1 cellular context compared by ENCODE assay signal in the genomic region with DNA sequence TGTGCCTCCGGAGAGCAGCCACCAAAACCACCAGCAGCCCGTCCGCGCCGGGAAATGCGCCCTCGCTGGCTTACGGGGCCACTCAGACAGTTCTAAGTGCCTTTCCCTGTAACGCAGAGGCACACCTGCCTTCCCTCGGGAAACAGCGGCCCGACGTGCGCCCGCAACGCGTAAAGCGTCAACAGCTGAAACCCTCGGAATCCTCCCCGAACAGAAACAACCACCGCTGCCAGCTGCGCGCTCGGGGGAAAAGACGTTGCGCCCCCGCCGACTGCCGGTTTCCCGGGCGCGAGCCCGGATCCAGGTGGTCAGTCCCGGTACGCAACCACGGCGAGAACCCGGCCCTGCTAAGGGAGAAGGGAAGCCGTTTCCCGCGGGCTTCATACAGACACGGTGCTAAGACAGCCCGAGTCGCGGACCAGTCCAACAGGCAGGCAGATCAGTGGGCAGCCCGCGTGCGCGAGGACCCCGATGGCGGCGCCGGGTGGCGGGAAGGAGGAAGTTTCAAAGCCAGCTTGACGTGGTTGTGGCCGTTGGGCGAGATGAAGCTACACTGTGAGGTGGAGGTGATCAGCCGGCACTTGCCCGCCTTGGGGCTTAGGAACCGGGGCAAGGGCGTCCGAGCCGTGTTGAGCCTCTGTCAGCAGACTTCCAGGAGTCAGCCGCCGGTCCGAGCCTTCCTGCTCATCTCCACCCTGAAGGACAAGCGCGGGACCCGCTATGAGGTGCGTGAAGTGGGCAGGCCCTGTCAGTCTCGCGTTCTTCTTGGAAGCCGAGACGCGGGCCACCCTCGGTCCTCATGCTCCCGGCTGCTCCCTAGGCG.
TF ChIP-seq lines count a peak whose summit lies in the region.

A gene with protein sequence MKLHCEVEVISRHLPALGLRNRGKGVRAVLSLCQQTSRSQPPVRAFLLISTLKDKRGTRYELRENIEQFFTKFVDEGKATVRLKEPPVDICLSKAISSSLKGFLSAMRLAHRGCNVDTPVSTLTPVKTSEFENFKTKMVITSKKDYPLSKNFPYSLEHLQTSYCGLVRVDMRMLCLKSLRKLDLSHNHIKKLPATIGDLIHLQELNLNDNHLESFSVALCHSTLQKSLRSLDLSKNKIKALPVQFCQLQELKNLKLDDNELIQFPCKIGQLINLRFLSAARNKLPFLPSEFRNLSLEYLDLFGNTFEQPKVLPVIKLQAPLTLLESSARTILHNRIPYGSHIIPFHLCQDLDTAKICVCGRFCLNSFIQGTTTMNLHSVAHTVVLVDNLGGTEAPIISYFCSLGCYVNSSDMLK (plus strand): TSS at position 462 of the 823 bp plus-strand sequence. CDS start 81 bp downstream, at position 543.

TF ChIP-seq in K562, 482 proteins besides CTCF, POLR2A, EP300 and RAD21 (continues in another document):
- TF ChIP-seq MGA (IDR thresholded peaks at IDR 0.05): peak; percentile 79
- peak in 1 of 2 experiments; percentile 57; a peak in 2 of 4 replicates for TF ChIP-seq HDAC1 (IDR thresholded peaks at IDR 0.05)
- peak; percentile 63; the same call in 1 of the 2 replicates for TF ChIP-seq ZFX (CRISPR knock-in tag; IDR thresholded peaks at IDR 0.05)
- TF ChIP-seq CC2D1A (IDR thresholded peaks at IDR 0.05): 0 out of 2 replicates have a peak, but pooled peaks have one; percentile 27
- TF ChIP-seq ZNF57 (CRISPR knock-in tag; IDR thresholded peaks at IDR 0.05): no peak
- 0 out of 2 replicates have a peak, but pooled peaks have one; percentile 59 for TF ChIP-seq MTA3 (IDR thresholded peaks at IDR 0.05; ENCODE audit: borderline replicate concordance)
- TF ChIP-seq GTF2E2 (tag; IDR thresholded peaks at IDR 0.05): peak; percentile 80; the same call in 1 of the 2 replicates
- TF ChIP-seq, protein P1, sequence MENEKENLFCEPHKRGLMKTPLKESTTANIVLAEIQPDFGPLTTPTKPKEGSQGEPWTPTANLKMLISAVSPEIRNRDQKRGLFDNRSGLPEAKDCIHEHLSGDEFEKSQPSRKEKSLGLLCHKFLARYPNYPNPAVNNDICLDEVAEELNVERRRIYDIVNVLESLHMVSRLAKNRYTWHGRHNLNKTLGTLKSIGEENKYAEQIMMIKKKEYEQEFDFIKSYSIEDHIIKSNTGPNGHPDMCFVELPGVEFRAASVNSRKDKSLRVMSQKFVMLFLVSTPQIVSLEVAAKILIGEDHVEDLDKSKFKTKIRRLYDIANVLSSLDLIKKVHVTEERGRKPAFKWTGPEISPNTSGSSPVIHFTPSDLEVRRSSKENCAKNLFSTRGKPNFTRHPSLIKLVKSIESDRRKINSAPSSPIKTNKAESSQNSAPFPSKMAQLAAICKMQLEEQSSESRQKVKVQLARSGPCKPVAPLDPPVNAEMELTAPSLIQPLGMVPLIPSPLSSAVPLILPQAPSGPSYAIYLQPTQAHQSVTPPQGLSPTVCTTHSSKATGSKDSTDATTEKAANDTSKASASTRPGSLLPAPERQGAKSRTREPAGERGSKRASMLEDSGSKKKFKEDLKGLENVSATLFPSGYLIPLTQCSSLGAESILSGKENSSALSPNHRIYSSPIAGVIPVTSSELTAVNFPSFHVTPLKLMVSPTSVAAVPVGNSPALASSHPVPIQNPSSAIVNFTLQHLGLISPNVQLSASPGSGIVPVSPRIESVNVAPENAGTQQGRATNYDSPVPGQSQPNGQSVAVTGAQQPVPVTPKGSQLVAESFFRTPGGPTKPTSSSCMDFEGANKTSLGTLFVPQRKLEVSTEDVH (IDR thresholded peaks at IDR 0.05; ENCODE audit: low read depth, partially characterized antibody): peak; percentile 56
- TF ChIP-seq TAF1 (IDR thresholded peaks at IDR 0.05; ENCODE audit: control insufficient read depth, extremely low read depth, insufficient read depth, low read length, severe bottlenecking): peak; percentile 88
- TF ChIP-seq E2F6 (IDR thresholded peaks at IDR 0.05; ENCODE audit: borderline replicate concordance in 1 of 2, extremely low read depth in 1 of 2, insufficient read depth in 1 of 2, insufficient read length in 1 of 2, low read depth in 1 of 2, low read length in 1 of 2, poor library complexity in 1 of 2, severe bottlenecking in 1 of 2): peak; percentile 80 to 82
- TF ChIP-seq, protein P2, sequence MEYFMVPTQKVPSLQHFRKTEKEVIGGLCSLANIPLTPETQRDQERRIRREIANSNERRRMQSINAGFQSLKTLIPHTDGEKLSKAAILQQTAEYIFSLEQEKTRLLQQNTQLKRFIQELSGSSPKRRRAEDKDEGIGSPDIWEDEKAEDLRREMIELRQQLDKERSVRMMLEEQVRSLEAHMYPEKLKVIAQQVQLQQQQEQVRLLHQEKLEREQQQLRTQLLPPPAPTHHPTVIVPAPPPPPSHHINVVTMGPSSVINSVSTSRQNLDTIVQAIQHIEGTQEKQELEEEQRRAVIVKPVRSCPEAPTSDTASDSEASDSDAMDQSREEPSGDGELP (CRISPR knock-in tag; IDR thresholded peaks at IDR 0.05; ENCODE audit: borderline replicate concordance): peak; percentile 97
- peak; percentile 57; the same call in 1 of the 2 replicates for TF ChIP-seq FOXJ2 (tag; IDR thresholded peaks at IDR 0.05)
- TF ChIP-seq ZBTB17 (CRISPR knock-in tag; IDR thresholded peaks at IDR 0.05): 0 out of 2 replicates have a peak, but pooled peaks have one; percentile 9
- TF ChIP-seq RBM15 (IDR thresholded peaks at IDR 0.05; ENCODE audit: insufficient read depth, low read length): no peak
- peak; percentile 89 for TF ChIP-seq CHD2 (IDR thresholded peaks at IDR 0.05; ENCODE audit: low read depth, low read length)
- peak; percentile 50 for TF ChIP-seq GMEB1 (CRISPR knock-in tag; IDR thresholded peaks at IDR 0.05)
- TF ChIP-seq, protein P3, sequence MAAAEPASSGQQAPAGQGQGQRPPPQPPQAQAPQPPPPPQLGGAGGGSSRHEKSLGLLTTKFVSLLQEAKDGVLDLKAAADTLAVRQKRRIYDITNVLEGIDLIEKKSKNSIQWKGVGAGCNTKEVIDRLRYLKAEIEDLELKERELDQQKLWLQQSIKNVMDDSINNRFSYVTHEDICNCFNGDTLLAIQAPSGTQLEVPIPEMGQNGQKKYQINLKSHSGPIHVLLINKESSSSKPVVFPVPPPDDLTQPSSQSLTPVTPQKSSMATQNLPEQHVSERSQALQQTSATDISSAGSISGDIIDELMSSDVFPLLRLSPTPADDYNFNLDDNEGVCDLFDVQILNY (CRISPR knock-in tag; IDR thresholded peaks at IDR 0.05): peak; percentile 66; the same call in 1 of the 2 replicates
- TF ChIP-seq E2F3 (CRISPR knock-in tag; IDR thresholded peaks at IDR 0.05): peak; percentile 71; the same call in 1 of the 2 replicates
- no peak for TF ChIP-seq TFE3 (CRISPR knock-in tag; IDR thresholded peaks at IDR 0.05)
- no peak for TF ChIP-seq ZNF512 (tag; IDR thresholded peaks at IDR 0.05)
